In genomic region chr7:4282434-4283223, GRCh38 we compare ENCODE assay signal across 23 cellular contexts.
DNase-seq lines count a peak whose midpoint lies in the region; ATAC-seq, FAIRE-seq and TF ChIP-seq lines count a peak whose summit lies in the region.
"Had no signal": no experiment of that assay in that cellular context is flagged by ENCODE, and none has a peak within 500 bp of the region (broad histone marks: within the 10 kb centered on the region; RNA-seq: fewer than 3 reads in every experiment).

No MANE protein-coding gene starts in this region.

- no peaks in the 10 kb centered on the region for H3K9me1 ChIP-seq in keratinocyte (ENCODE audit: control insufficient read depth, extremely low read depth, insufficient read depth, low read length)

- TF ChIP-seq CTCF in astrocyte of the spinal cord (IDR thresholded peaks at IDR 0.05; ENCODE audit: low read depth, low read length) (no peak), keratinocyte (optimal IDR thresholded peaks at IDR 0.05 in 1 of 3, IDR thresholded peaks at IDR 0.05 in 1 of 3, conservative IDR thresholded peaks at IDR 0.05 in 1 of 3; ENCODE audit: extremely low read depth in 1 of 3, insufficient read depth in 2 of 3, low read length in 3 of 3) (no peak), gastrocnemius medialis (IDR thresholded peaks at IDR 0.05 in 4 of 5, conservative IDR thresholded peaks at IDR 0.05 in 1 of 5) (no peak)

- in situ Hi-C loops in ACHN (cut with HindIII; ENCODE audit: low pct_ligation_motif_present, low pct_unique_long_range_greater_than_20kb, low sequenced_read_pairs): no loop called here
- in situ Hi-C loops in astrocyte of the spinal cord (cut with HindIII; ENCODE audit: low sequenced_read_pairs): no loop called here
- in situ Hi-C loops in gastrocnemius medialis (cut with MboI; ENCODE audit: low sequenced_read_pairs in 4 of 4): no loop called here

- TF ChIP-seq POLR2A in gastrocnemius medialis (IDR thresholded peaks at IDR 0.05): no peak

- H4K20me1 ChIP-seq in keratinocyte (ENCODE audit: control insufficient read depth, extremely low read depth, insufficient read depth, low read length): no peaks in the 10 kb centered on the region

- H3K9me3 ChIP-seq in keratinocyte (ENCODE audit: control insufficient read depth, low read depth, low read length) (no peaks in the 10 kb centered on the region), gastrocnemius medialis (no peaks in the 10 kb centered on the region)

- DNase-seq in ACHN: peak; percentile 22
- peak; percentile 76 for DNase-seq in LoVo (ENCODE audit: low spot score)
- DNase-seq in astrocyte of the spinal cord (ENCODE audit: low read depth, low spot score): peak; percentile 8
- peak; percentile 97 for DNase-seq in keratinocyte (ENCODE audit: low read depth, low spot score)
- DNase-seq in gastrocnemius medialis: no peak
- DNase-seq in NCI-H446 (lab: John Stamatoyannopoulos, UW): no peak
- DNase-seq in NCI-H187 treated with DMSO at 0.1 percent for 48 hours (lab: John Stamatoyannopoulos, UW): no peak
- DNase-seq: activated CD4-positive, alpha-beta T cell treated with anti-CD3 and anti-CD28 coated beads, Interleukin-2, amount 50 U/mL, for 48 hours; activated naive CD8-positive, alpha-beta T cell treated with anti-CD3 and anti-CD28 coated beads, Interleukin-2, amount 50 U/mL, for 24 hours; CD8-positive, alpha-beta T cell; heart left ventricle; Karpas-422; left colon; NCI-H1694; NCI-H510A; stimulated activated CD4-positive, alpha-beta T cell treated with anti-CD3 and anti-CD28 coated beads, Interleukin-12 subunit alpha, Interleukin-12 subunit beta, amount 100 ng/mL, for 4 hours; stimulated activated naive CD4-positive, alpha-beta T cell treated with Interleukin-2 at 50 U/mL for 16 hours; uterus had no signal

- no peak overlapping the region for H3K4me2 ChIP-seq in keratinocyte (ENCODE audit: control insufficient read depth, extremely low read depth, insufficient read depth, low read depth, low read length)

- H3K27ac ChIP-seq in keratinocyte (ENCODE audit: control insufficient read depth, insufficient read depth, low read length) (no peak overlapping the region), gastrocnemius medialis (no peak overlapping the region)
- H3K27ac ChIP-seq: heart left ventricle, HL-60, SK-N-MC, uterus had no signal

- no peak for ATAC-seq in GM21360 (IDR thresholded peaks at IDR 0.05; ENCODE audit: unreplicated experiment)
- ATAC-seq in gastrocnemius medialis: no peak
- ATAC-seq: activated naive CD8-positive, alpha-beta T cell treated with anti-CD3 and anti-CD28 coated beads, Interleukin-2, amount 50 U/mL, for 24 hours; CD8-positive, alpha-beta T cell; heart left ventricle; left colon had no signal

- no peaks in the 10 kb centered on the region for H3K36me3 ChIP-seq in keratinocyte (ENCODE audit: control insufficient read depth in 2 of 2, extremely low read depth in 1 of 2, insufficient read depth in 2 of 2, low read length in 2 of 2)
- no peaks in the 10 kb centered on the region for H3K36me3 ChIP-seq in gastrocnemius medialis
- H3K36me3 ChIP-seq: heart left ventricle, uterus had no signal

- no peak overlapping the region for H3K4me3 ChIP-seq in astrocyte of the spinal cord (ENCODE audit: low read depth, low read length)
- no peak overlapping the region for H3K4me3 ChIP-seq in keratinocyte (ENCODE audit: control insufficient read depth in 2 of 3, extremely low read depth in 1 of 3, insufficient read depth in 2 of 3, low read depth in 1 of 3, low read length in 3 of 3)
- H3K4me3 ChIP-seq in gastrocnemius medialis: no peak overlapping the region
- H3K4me3 ChIP-seq: heart left ventricle, SK-N-MC, uterus had no signal

- H3K27me3 ChIP-seq in keratinocyte (ENCODE audit: control insufficient read depth, extremely low read depth, insufficient read depth, low read length): no peaks in the 10 kb centered on the region
- no peaks in the 10 kb centered on the region for H3K27me3 ChIP-seq in gastrocnemius medialis
- H3K27me3 ChIP-seq: heart left ventricle, uterus had no signal

- H2AFZ ChIP-seq in keratinocyte (ENCODE audit: control insufficient read depth, low read length): no peak overlapping the region

- no peaks in the 10 kb centered on the region for H3K79me2 ChIP-seq in keratinocyte (ENCODE audit: control insufficient read depth, insufficient read depth, low read length)

- intact Hi-C loops in gastrocnemius medialis (cut with DNase I; ENCODE audit: low total_unique reads): no loop called here

- peak; percentile 59 for FAIRE-seq in keratinocyte (lab: Jason Lieb, UNC)
- FAIRE-seq: G401.6, GM12892 had no signal

- H3K4me1 ChIP-seq in keratinocyte (ENCODE audit: control insufficient read depth, extremely low read depth, insufficient read depth, low read length) (peaks cover 5% of the 10 kb centered on the region), gastrocnemius medialis (no peaks in the 10 kb centered on the region)
- H3K4me1 ChIP-seq: heart left ventricle, uterus had no signal

- no peak overlapping the region for H3K9ac ChIP-seq in keratinocyte (ENCODE audit: control insufficient read depth, extremely low read depth, insufficient read depth, low read length)

- dilution Hi-C loops in keratinocyte (cut with MboI; ENCODE audit: extremely low pct_ligation_motif_present, low sequenced_read_pairs): no loop called here

Comparison
In these comparisons a context has a peak if more than half of its experiments do, and no peak if none do; other contexts are left out.
1. DNase-seq: peak in ACHN (single experiment), LoVo (single experiment), astrocyte of the spinal cord (single experiment) and keratinocyte (single experiment); none in gastrocnemius medialis (0 of 2), NCI-H446 (0 of 2) and NCI-H187 treated with DMSO at 0.1 percent for 48 hours (single experiment).